In the genomic region with DNA sequence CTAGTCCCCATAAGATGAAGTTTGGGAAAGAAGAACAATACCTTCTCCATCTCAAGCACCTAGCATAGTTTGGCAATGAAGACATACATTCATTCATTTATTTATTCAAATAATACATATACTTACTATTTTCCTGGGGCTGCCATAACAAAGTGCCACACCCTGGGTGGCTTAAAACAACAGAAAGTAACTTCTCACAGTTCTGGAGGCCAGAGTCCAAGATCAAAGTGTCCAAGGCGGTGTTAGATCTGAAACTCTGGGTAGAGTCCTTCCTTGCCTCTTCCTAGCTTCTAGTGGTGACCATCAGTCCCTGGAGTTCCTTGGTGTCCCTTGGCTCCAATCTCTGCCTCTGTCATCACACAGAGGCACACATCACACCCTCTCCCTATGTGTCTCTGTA, we compare ENCODE assay signal across 35 cellular contexts.
"Had no signal": no experiment of that assay in that cellular context is flagged by ENCODE, and none has a peak within 500 bp of the region (broad histone marks: within the 10 kb centered on the region; RNA-seq: fewer than 3 reads in every experiment).

No MANE protein-coding gene starts in this region.

- H3K27ac ChIP-seq: KMS-11 had no signal

- H3K9me3 ChIP-seq: MG63 had no signal

- H3K4me3 ChIP-seq: MG63 had no signal

- H3K9ac ChIP-seq: KMS-11 had no signal

- DNase-seq: Karpas-422, Kasumi-1, KBM-7, KG1, MG63, MM.1S, MV-4-11, NCI-H1048, NCI-H1092, NCI-H1092 treated with DMSO at 0.1 percent for 48 hours, NCI-H1105, NCI-H1105 treated with DMSO at 0.1 percent for 48 hours, NCI-H1417, NCI-H1417 treated with DMSO at 0.1 percent for 48 hours, NCI-H1436, NCI-H1436 treated with DMSO at 0.1 percent for 48 hours, NCI-H146, NCI-H1694, NCI-H1694 treated with DMSO at 0.1 percent for 48 hours, NCI-H187, NCI-H187 treated with DMSO at 0.1 percent for 48 hours, NCI-H1930, NCI-H2029, NCI-H2029 treated with DMSO at 0.1 percent for 48 hours, NCI-H2081, NCI-H2081 treated with DMSO at 0.1 percent for 48 hours, NCI-H2107, NCI-H2171, NCI-H2171 treated with DMSO at 0.1 percent for 48 hours, NCI-H2227 treated with DMSO at 0.1 percent for 48 hours, NCI-H226, NCI-H345, NCI-H446, NCI-H446 treated with DMSO at 0.1 percent for 48 hours had no signal

- H3K36me3 ChIP-seq: MG63 had no signal
